In genomic region chr5:2569201-2569600, GRCh38 we compare ENCODE assay signal across 14 cellular contexts.
DNase-seq lines count a peak whose midpoint lies in the region; TF ChIP-seq lines count a peak whose summit lies in the region.
"Had no signal": no experiment of that assay in that cellular context is flagged by ENCODE, and none has a peak within 500 bp of the region (broad histone marks: within the 10 kb centered on the region; RNA-seq: fewer than 3 reads in every experiment).

No MANE protein-coding gene starts in this region.

- H2BK15ac ChIP-seq in mesendoderm (replicated peaks; ENCODE audit: low read depth), result no peak overlapping the region

- no peak overlapping the region for H3K18ac ChIP-seq in mesendoderm (ENCODE audit: low read length)

- no peak overlapping the region for H3K23ac ChIP-seq in mesendoderm (ENCODE audit: low read length)

- DNase-seq in NCI-H82 (lab: John Stamatoyannopoulos, UW) (peak; percentile 8), NCI-H82 treated with DMSO at 0.1 percent for 48 hours (lab: John Stamatoyannopoulos, UW; ENCODE audit: unreplicated experiment) (no peak), NB4 (ENCODE audit: low read depth) (peak; percentile 94), mucosa of gallbladder (ENCODE audit: low spot score) (peak; percentile 6), mesendoderm (no peak), T-helper 2 cell (no peak)
- DNase-seq in activated CD4-positive, alpha-beta T cell treated with anti-CD3 and anti-CD28 coated beads for 4 hours, result no peak
- no peak for DNase-seq in activated CD4-positive, alpha-beta T cell treated with anti-CD3 and anti-CD28 coated beads for 1 hour
- DNase-seq: CD4-positive, CD25-positive, alpha-beta regulatory T cell; DMS53; HCEC 1CT; HFFc6 had no signal

- H3K79me1 ChIP-seq in mesendoderm (ENCODE audit: low read length), result no peaks in the 10 kb centered on the region

- no peak overlapping the region for H3K56ac ChIP-seq in mesendoderm (ENCODE audit: low read length)

- no peaks in the 10 kb centered on the region for H3K79me2 ChIP-seq in mesendoderm (ENCODE audit: control insufficient read depth, insufficient read depth, low read length)

- no peak overlapping the region for H3K4ac ChIP-seq in mesendoderm (ENCODE audit: low read depth, low read length)

- no peak overlapping the region for H2BK120ac ChIP-seq in mesendoderm (ENCODE audit: low read depth, low read length)

- H3K9ac ChIP-seq in mesendoderm (ENCODE audit: low read length), result no peak overlapping the region

- H2BK5ac ChIP-seq in mesendoderm (ENCODE audit: low read length), result no peak overlapping the region

- no peak overlapping the region for H3K4me2 ChIP-seq in mesendoderm (ENCODE audit: low read length)

- H2AK5ac ChIP-seq in mesendoderm (ENCODE audit: low read length), result no peak overlapping the region

- no peak overlapping the region for H4K5ac ChIP-seq in mesendoderm (ENCODE audit: low read length)

- H3K27ac ChIP-seq in mesendoderm (ENCODE audit: low read depth, low read length), result no peak overlapping the region
- H3K27ac ChIP-seq: 22Rv1, HL-60 had no signal

- no peaks in the 10 kb centered on the region for H3K36me3 ChIP-seq in mesendoderm (ENCODE audit: control insufficient read depth, insufficient read depth, low read length)

- H3K4me1 ChIP-seq in mesendoderm (ENCODE audit: control insufficient read depth, low read depth, low read length), result no peaks in the 10 kb centered on the region

- peak; percentile 59 for TF ChIP-seq POLR2A in NB4 (IDR thresholded peaks at IDR 0.05; ENCODE audit: extremely low read depth, insufficient read length)

- TF ChIP-seq CTCF in NB4 (IDR thresholded peaks at IDR 0.05; ENCODE audit: low read depth, low read length), result no peak

- WGBS in mesendoderm (ENCODE audit: extremely low coverage, insufficient coverage, low lambda C conversion rate), result no CpG with 5 or more reads among the region's 10 CpGs

- H3K4me3 ChIP-seq in NB4 (ENCODE audit: low read depth, low read length) (no peak overlapping the region), mesendoderm (ENCODE audit: low read length) (no peak overlapping the region)

- no peaks in the 10 kb centered on the region for H3K27me3 ChIP-seq in mesendoderm (ENCODE audit: insufficient read depth, low read length, poor library complexity)

- no peak overlapping the region for H4K8ac ChIP-seq in mesendoderm (ENCODE audit: low read depth, low read length)

Comparison
In these comparisons a context has a peak if more than half of its experiments do, and no peak if none do; other contexts are left out.
1. DNase-seq: peak in NCI-H82 (single experiment), NB4 (single experiment) and mucosa of gallbladder (single experiment); none in NCI-H82 treated with DMSO at 0.1 percent for 48 hours (single experiment), activated CD4-positive, alpha-beta T cell treated with anti-CD3 and anti-CD28 coated beads for 4 hours (0 of 2), activated CD4-positive, alpha-beta T cell treated with anti-CD3 and anti-CD28 coated beads for 1 hour (single experiment), mesendoderm (single experiment) and T-helper 2 cell (0 of 5).